ENCODE assay signal across 1 cellular context in genomic region chr1:37954316-37954971, GRCh38.
TF ChIP-seq lines count a peak whose summit lies in the region.

No MANE protein-coding gene starts in this region.

TF ChIP-seq in IMR-90, 13 proteins besides CTCF, POLR2A, EP300 and RAD21:
- TF ChIP-seq CEBPB (IDR thresholded peaks at IDR 0.05; ENCODE audit: low read depth, low read length) (no peak), MXI1 (IDR thresholded peaks at IDR 0.05; ENCODE audit: borderline replicate concordance, low read depth, low read length) (no peak), SMC3 (IDR thresholded peaks at IDR 0.05; ENCODE audit: low read depth, low read length) (no peak), RCOR1 (IDR thresholded peaks at IDR 0.05; ENCODE audit: insufficient replicate concordance, low read length) (no peak), BHLHE40 (IDR thresholded peaks at IDR 0.05; ENCODE audit: low read depth, low read length) (no peak), CHD1 (IDR thresholded peaks at IDR 0.05; ENCODE audit: low read depth, low read length) (no peak), MAZ (IDR thresholded peaks at IDR 0.05; ENCODE audit: borderline replicate concordance, low read depth, low read length) (no peak), USF2 (IDR thresholded peaks at IDR 0.05; ENCODE audit: low read depth, low read length) (no peak), MAFK (IDR thresholded peaks at IDR 0.05; ENCODE audit: low read depth, low read length) (no peak), RFX5 (IDR thresholded peaks at IDR 0.05; ENCODE audit: low read depth, low read length) (no peak), NFE2L2 (IDR thresholded peaks at IDR 0.05; ENCODE audit: low read depth, low read length) (no peak), FOS (IDR thresholded peaks at IDR 0.05; ENCODE audit: low read depth, low read length) (no peak)
- TF ChIP-seq, protein P1, sequence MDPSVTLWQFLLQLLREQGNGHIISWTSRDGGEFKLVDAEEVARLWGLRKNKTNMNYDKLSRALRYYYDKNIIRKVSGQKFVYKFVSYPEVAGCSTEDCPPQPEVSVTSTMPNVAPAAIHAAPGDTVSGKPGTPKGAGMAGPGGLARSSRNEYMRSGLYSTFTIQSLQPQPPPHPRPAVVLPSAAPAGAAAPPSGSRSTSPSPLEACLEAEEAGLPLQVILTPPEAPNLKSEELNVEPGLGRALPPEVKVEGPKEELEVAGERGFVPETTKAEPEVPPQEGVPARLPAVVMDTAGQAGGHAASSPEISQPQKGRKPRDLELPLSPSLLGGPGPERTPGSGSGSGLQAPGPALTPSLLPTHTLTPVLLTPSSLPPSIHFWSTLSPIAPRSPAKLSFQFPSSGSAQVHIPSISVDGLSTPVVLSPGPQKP (IDR thresholded peaks at IDR 0.05; ENCODE audit: borderline replicate concordance, low read depth, low read length), result no peak
TF ChIP-seq in IMR-90: peak in this region for 0.
